ENCODE assay signal across 25 cellular contexts in genomic region chr3:180282386-180282785, GRCh38.
"Had no signal": no experiment of that assay in that cellular context is flagged by ENCODE, and none has a peak within 500 bp of the region (broad histone marks: within the 10 kb centered on the region; RNA-seq: fewer than 3 reads in every experiment).

No MANE protein-coding gene starts in this region.

- H3K27me3 ChIP-seq: SJSA1 had no signal

- H3K27ac ChIP-seq: SJSA1, SK-N-MC had no signal

- H3K9me3 ChIP-seq: SJSA1 had no signal

- DNase-seq: IMR-90, Karpas-422, KG1, MM.1S, NCI-H1048, NCI-H1105, NCI-H1417, NCI-H1436 treated with DMSO at 0.1 percent for 48 hours, NCI-H1694, NCI-H1930, NCI-H2081, NCI-H2171, NCI-H226, NCI-H446, NCI-H510A, NCI-H524 treated with DMSO at 0.1 percent for 48 hours, NCI-H69, NCI-H774, Right ventricle myocardium superior, RPMI8226, SIG-M5 had no signal

- ATAC-seq: HepG2 had no signal

- FAIRE-seq: HepG2, RCC 7860 had no signal

- H3K4me3 ChIP-seq: SJSA1, SK-N-MC had no signal

- H3K36me3 ChIP-seq: SJSA1 had no signal

- H3K4me1 ChIP-seq: SJSA1 had no signal
